In genomic region chr11:65382036-65382803, GRCh38 we compare ENCODE assay signal across 8 cellular contexts. TPM values are rescaled to one million over a fixed set of nuclear protein-coding genes. Genes with fewer than 3 reads are reported as not detected.
DNase-seq lines count a peak whose midpoint lies in the region; ATAC-seq, FAIRE-seq and TF ChIP-seq lines count a peak whose summit lies in the region.

A gene with protein sequence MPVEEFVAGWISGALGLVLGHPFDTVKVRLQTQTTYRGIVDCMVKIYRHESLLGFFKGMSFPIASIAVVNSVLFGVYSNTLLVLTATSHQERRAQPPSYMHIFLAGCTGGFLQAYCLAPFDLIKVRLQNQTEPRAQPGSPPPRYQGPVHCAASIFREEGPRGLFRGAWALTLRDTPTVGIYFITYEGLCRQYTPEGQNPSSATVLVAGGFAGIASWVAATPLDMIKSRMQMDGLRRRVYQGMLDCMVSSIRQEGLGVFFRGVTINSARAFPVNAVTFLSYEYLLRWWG (minus strand): TSS chr11:65382646. CDS start chr11:65381951, 695 bp downstream.

- ATAC-seq in HG02610 (IDR thresholded peaks at IDR 0.05; ENCODE audit: unreplicated experiment), result peak; percentile 69
- peak; percentile 74 to 85 (median 77) for ATAC-seq in pancreas

- H3K36me3 Mint-ChIP-seq in activated naive CD4-positive, alpha-beta T cell treated with anti-CD3 and anti-CD28 coated beads for 36 hours (ENCODE audit: low read depth), result no peaks in the 10 kb centered on the region

- H3K27me3 ChIP-seq in pancreas (no peaks in the 10 kb centered on the region), thyroid gland (no peaks in the 10 kb centered on the region)

- H3K9ac ChIP-seq in SK-N-MC (ENCODE audit: insufficient read length), result peak within 1 kb of the TSS; percentile 73

- peak within 1 kb of the TSS; percentile 96 for H3K4me3 Mint-ChIP-seq in activated naive CD4-positive, alpha-beta T cell treated with anti-CD3 and anti-CD28 coated beads for 36 hours

- H3K27ac Mint-ChIP-seq in activated naive CD4-positive, alpha-beta T cell treated with anti-CD3 and anti-CD28 coated beads for 36 hours, result peak within 1 kb of the TSS; percentile 100

- H3K27ac ChIP-seq in SK-N-MC, result peak within 1 kb of the TSS; percentile 93
- H3K27ac ChIP-seq in pancreas, result peak within 1 kb of the TSS; percentile 98 to 99 (median 99)
- peak within 1 kb of the TSS; percentile 82 to 98 (median 93) for H3K27ac ChIP-seq in thyroid gland

- H3K4me1 ChIP-seq in pancreas (peaks cover 46 to 60% (median 59%) of the 10 kb centered on the region in 3 donors), thyroid gland (peaks cover 23 to 58% of the 10 kb centered on the region in 2 donors)

- H3K4me3 ChIP-seq in GM12865 (ENCODE audit: low read depth, low read length) (peak within 1 kb of the TSS; percentile 86), NB4 (ENCODE audit: low read depth, low read length) (peak within 1 kb of the TSS; percentile 56), SK-N-MC (peak within 1 kb of the TSS; percentile 76), pancreas (peak within 1 kb of the TSS; percentile 10 to 45 (median 30)), thyroid gland (replicated peaks in 1 of 3) (peak within 1 kb of the TSS in 1 of 3 donors; percentile 25)

- H3K9me3 ChIP-seq in SK-N-MC (ENCODE audit: low read depth, low read length), result no peaks in the 10 kb centered on the region
- H3K9me3 ChIP-seq in pancreas, result no peaks in the 10 kb centered on the region
- H3K9me3 ChIP-seq in thyroid gland, result no peaks in the 10 kb centered on the region

- CTCF ChIA-PET in activated naive CD4-positive, alpha-beta T cell treated with anti-CD3 and anti-CD28 coated beads for 36 hours (lab: Charles Lee), result interaction anchor here (0.6 to 4.1 kb wide), 7 partner anchors 12 to 193 kb away, joined by 3 to 24 read pairs (median 5); partner anchors contain the start of gene EHBP1L1

- TF ChIP-seq CTCF in GM12865 (IDR thresholded peaks at IDR 0.05; ENCODE audit: insufficient read depth, low read depth, low read length, missing control alignments) (peak; percentile 79), NB4 (IDR thresholded peaks at IDR 0.05; ENCODE audit: low read depth, low read length) (peak; percentile 59), pancreas (IDR thresholded peaks at IDR 0.05) (peak; percentile 54 to 64 (median 60)), thyroid gland (IDR thresholded peaks at IDR 0.05) (peak; percentile 72 to 89 (median 78))

- no peaks in the 10 kb centered on the region for H3K27me3 Mint-ChIP-seq in activated naive CD4-positive, alpha-beta T cell treated with anti-CD3 and anti-CD28 coated beads for 36 hours (ENCODE audit: low read depth)

- H3K36me3 ChIP-seq in SK-N-MC (ENCODE audit: insufficient read depth, low read length) (no peaks in the 10 kb centered on the region), pancreas (no peaks in the 10 kb centered on the region), thyroid gland (no peaks in the 10 kb centered on the region)

- peak; percentile 91 for DNase-seq in GM12865 (ENCODE audit: low read depth)
- peak; percentile 99 for DNase-seq in NB4 (ENCODE audit: low read depth)
- DNase-seq in SK-N-MC (ENCODE audit: low read depth, low spot score), result peak; percentile 42
- DNase-seq in activated naive CD4-positive, alpha-beta T cell treated with anti-CD3 and anti-CD28 coated beads for 36 hours, result peak; percentile 97
- DNase-seq in globus pallidus (ENCODE audit: low spot score), result peak; percentile 88
- DNase-seq in pancreas, result peak; percentile 98 to 99 (median 98)
- DNase-seq in thyroid gland, result peak; percentile 88 to 90

- peak; percentile 9 for FAIRE-seq in pancreas (lab: Jason Lieb, UNC)

- TF ChIP-seq POLR2A in NB4 (IDR thresholded peaks at IDR 0.05; ENCODE audit: extremely low read depth, insufficient read length) (no peak), thyroid gland (IDR thresholded peaks at IDR 0.05) (peak in 1 of 2 donors; percentile 84)

- H3K9me3 Mint-ChIP-seq in activated naive CD4-positive, alpha-beta T cell treated with anti-CD3 and anti-CD28 coated beads for 36 hours, result no peaks in the 10 kb centered on the region

- H3K4me1 Mint-ChIP-seq in activated naive CD4-positive, alpha-beta T cell treated with anti-CD3 and anti-CD28 coated beads for 36 hours (ENCODE audit: low read depth), result peaks cover 48% of the 10 kb centered on the region

- 1% methylated on average over 27 of the region's 27 CpGs for WGBS in pancreas, 2 donors
- WGBS in thyroid gland, 2 donors, result 0 to 1% methylated on average over 18 to 20 of the region's 27 CpGs

- intact Hi-C loops in activated naive CD4-positive, alpha-beta T cell treated with anti-CD3 and anti-CD28 coated beads for 36 hours (cut with micrococcal nuclease), result loop anchor here (1.0 to 5.0 kb wide), 10 partner anchors 37 to 475 kb away; partner anchors contain the start of genes CFL1, PCNX3 and ZNRD2
- intact Hi-C loops in pancreas (cut with DNase I) (no loop called here), thyroid gland (cut with DNase I) (loop anchor here (5.0 kb wide), 1 partner anchor 35 kb away; no protein-coding TSS in a partner anchor)

RNA-seq across cellular contexts. Expression of the gene that starts here (rescaled TPM):
- total RNA-seq in activated naive CD4-positive, alpha-beta T cell treated with anti-CD3 and anti-CD28 coated beads for 36 hours, result 10 to 100 TPM; 10.4 to 12.1 TPM
- total RNA-seq in pancreas, result 10 to 100 TPM; 16.2 to 53.4 (median 26.3) TPM
- 10 to 100 TPM; 38.0 to 58.2 TPM for polyA plus RNA-seq in pancreas
- 10 to 100 TPM; 13.0 to 28.0 (median 20.9) TPM for total RNA-seq in thyroid gland

Comparison
In these comparisons a context has a peak if more than half of its experiments do, and no peak if none do; other contexts are left out.
1. DNase-seq: peak in every context shown above with its lines; median percentile 99 in NB4; 98 in pancreas; 97 in activated naive CD4-positive, alpha-beta T cell treated with anti-CD3 and anti-CD28 coated beads for 36 hours; 91 in GM12865; 89 in thyroid gland; 88 in globus pallidus; 42 in SK-N-MC.
2. intact Hi-C loops: an anchor here in activated naive CD4-positive, alpha-beta T cell treated with anti-CD3 and anti-CD28 coated beads for 36 hours (1.0 to 5.0 kb wide) and thyroid gland (5.0 kb wide); none called in pancreas.